In the genomic region with DNA sequence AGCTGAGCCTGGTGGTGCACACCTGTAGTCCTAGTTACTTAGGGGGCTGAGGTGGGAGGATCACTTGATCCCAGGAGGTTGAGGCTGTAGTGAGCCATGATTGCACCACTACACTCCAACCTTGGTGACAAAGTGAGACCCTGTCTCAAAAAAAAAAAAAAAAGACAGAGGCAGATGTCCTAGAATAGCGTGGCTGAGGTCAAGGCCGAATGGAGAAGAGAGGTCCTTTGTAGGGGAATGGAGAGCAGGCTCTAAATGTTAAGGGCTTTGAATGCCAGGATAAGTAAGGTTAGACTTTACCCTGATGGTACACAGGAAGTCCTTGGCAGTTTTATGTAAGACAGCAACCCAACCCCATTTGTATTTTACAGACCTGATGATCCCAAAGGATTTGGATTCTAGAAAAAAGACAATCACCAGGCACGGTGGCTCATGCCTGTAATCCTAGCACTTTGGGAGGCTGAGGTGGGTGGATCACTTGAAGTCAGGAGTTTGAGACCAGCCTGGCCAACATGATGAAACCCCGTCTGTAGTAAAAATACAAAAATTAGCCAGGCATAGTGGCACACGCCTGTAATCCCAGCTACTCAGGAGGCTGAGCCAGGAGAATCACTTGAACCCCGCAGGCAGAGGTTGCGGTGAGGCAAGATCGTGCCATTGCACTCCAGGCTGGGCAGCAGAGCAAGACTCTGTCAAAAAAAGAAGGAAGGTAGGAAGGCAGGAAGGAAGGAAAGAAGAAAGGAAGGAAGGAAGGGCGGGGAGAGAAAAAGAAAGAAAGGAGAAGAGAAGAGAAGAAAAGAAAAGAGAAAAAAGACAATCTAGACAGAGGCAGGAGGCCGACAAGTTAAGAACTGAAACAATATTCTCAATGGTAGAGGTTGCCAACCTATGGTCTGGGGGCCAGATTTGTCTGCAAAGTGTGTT, we compare ENCODE assay signal across 15 cellular contexts. TPM values are rescaled to one million over a fixed set of nuclear protein-coding genes. Genes with fewer than 3 reads are reported as not detected.
DNase-seq lines count a peak whose midpoint lies in the region; ATAC-seq and TF ChIP-seq lines count a peak whose summit lies in the region.
"Had no signal": no experiment of that assay in that cellular context is flagged by ENCODE, and none has a peak within 500 bp of the region (broad histone marks: within the 10 kb centered on the region; RNA-seq: fewer than 3 reads in every experiment).

No MANE protein-coding gene starts in this region.

- no peaks in the 10 kb centered on the region for H3K9me3 Mint-ChIP-seq in activated naive CD4-positive, alpha-beta T cell treated with anti-CD3 and anti-CD28 coated beads, Interleukin-2, amount 50 U/mL, for 24 hours
- no peaks in the 10 kb centered on the region for H3K9me3 Mint-ChIP-seq in stimulated activated naive CD8-positive, alpha-beta T cell treated with anti-CD3 and anti-CD28 coated beads, Interleukin-15, amount 100 ng/mL, for 72 hours

- H3K4me3 ChIP-seq in PC-9 (no peak overlapping the region), iPS-18a (ENCODE audit: low read length) (peak overlapping the region; percentile 46)

- no peaks in the 10 kb centered on the region for H3K27me3 Mint-ChIP-seq in activated naive CD4-positive, alpha-beta T cell treated with anti-CD3 and anti-CD28 coated beads, Interleukin-2, amount 50 U/mL, for 24 hours
- no peaks in the 10 kb centered on the region for H3K27me3 Mint-ChIP-seq in stimulated activated naive CD8-positive, alpha-beta T cell treated with anti-CD3 and anti-CD28 coated beads, Interleukin-15, amount 100 ng/mL, for 72 hours

- no peaks in the 10 kb centered on the region for H3K36me3 Mint-ChIP-seq in activated naive CD4-positive, alpha-beta T cell treated with anti-CD3 and anti-CD28 coated beads, Interleukin-2, amount 50 U/mL, for 24 hours

- H3F3A ChIP-seq in PC-9 (ENCODE audit: insufficient read depth, low read depth), result peaks cover 19% of the 10 kb centered on the region; the same call in 1 of the 2 replicates

- peaks cover 56% of the 10 kb centered on the region for H3K4me1 Mint-ChIP-seq in activated naive CD4-positive, alpha-beta T cell treated with anti-CD3 and anti-CD28 coated beads, Interleukin-2, amount 50 U/mL, for 24 hours
- H3K4me1 Mint-ChIP-seq in stimulated activated naive CD8-positive, alpha-beta T cell treated with anti-CD3 and anti-CD28 coated beads, Interleukin-15, amount 100 ng/mL, for 72 hours, result peaks cover 57% of the 10 kb centered on the region

- CTCF ChIA-PET in PC-9 (lab: Charles Lee), result no interaction called here

- H3K9ac ChIP-seq in iPS-18a (ENCODE audit: low read length), result peak overlapping the region; percentile 57

- H3K27me3 ChIP-seq in PC-9 (ENCODE audit: insufficient read depth, low read depth), result peaks cover 18% of the 10 kb centered on the region; the same call in 1 of the 2 replicates
- H3K27me3 ChIP-seq in iPS-18a (ENCODE audit: control insufficient read depth, insufficient read depth, low read length), result no peaks in the 10 kb centered on the region

- H3K9me3 ChIP-seq in PC-9 (ENCODE audit: insufficient read depth, low read depth) (no peaks in the 10 kb centered on the region), iPS-18a (ENCODE audit: control insufficient read depth, low read depth, low read length) (no peaks in the 10 kb centered on the region)

- H3K27ac Mint-ChIP-seq in activated naive CD4-positive, alpha-beta T cell treated with anti-CD3 and anti-CD28 coated beads, Interleukin-2, amount 50 U/mL, for 24 hours, result peak overlapping the region; percentile 74
- no peak overlapping the region for H3K27ac Mint-ChIP-seq in stimulated activated naive CD8-positive, alpha-beta T cell treated with anti-CD3 and anti-CD28 coated beads, Interleukin-15, amount 100 ng/mL, for 72 hours

- ATAC-seq in stimulated activated naive CD8-positive, alpha-beta T cell treated with anti-CD3 and anti-CD28 coated beads, Interleukin-15, amount 100 ng/mL, for 72 hours, result no peak

- TF ChIP-seq CTCF in PC-9 (conservative IDR thresholded peaks at IDR 0.05), result no peak

- H3K4me2 ChIP-seq in PC-9, result peak overlapping the region; percentile 77; the same call in 1 of the 2 replicates

- H3K4me3 Mint-ChIP-seq in activated naive CD4-positive, alpha-beta T cell treated with anti-CD3 and anti-CD28 coated beads, Interleukin-2, amount 50 U/mL, for 24 hours, result no peak overlapping the region
- H3K4me3 Mint-ChIP-seq in stimulated activated naive CD8-positive, alpha-beta T cell treated with anti-CD3 and anti-CD28 coated beads, Interleukin-15, amount 100 ng/mL, for 72 hours, result peak overlapping the region; percentile 1 to 7

- no peaks in the 10 kb centered on the region for H3K9me2 ChIP-seq in PC-9 (ENCODE audit: insufficient read depth)

- H2AFZ ChIP-seq in PC-9, result no peak overlapping the region

- H3K79me2 ChIP-seq in PC-9 (ENCODE audit: low read depth), result no peaks in the 10 kb centered on the region

- DNase-seq in activated naive CD4-positive, alpha-beta T cell (lab: John Stamatoyannopoulos, UW), result no peak
- DNase-seq in PC-9, result no peak
- no peak for DNase-seq in stimulated activated naive CD8-positive, alpha-beta T cell treated with anti-CD3 and anti-CD28 coated beads, Interleukin-15, amount 100 ng/mL, for 72 hours
- no peak for DNase-seq in DMS 273 treated with DMSO at 0.1 percent for 48 hours (lab: John Stamatoyannopoulos, UW)
- no peak for DNase-seq in glomerular visceral epithelial cell (ENCODE audit: extremely low spot score)
- DNase-seq in D341Med (ENCODE audit: low spot score), result no peak
- DNase-seq: activated CD8-positive, alpha-beta memory T cell treated with anti-CD3 and anti-CD28 coated beads, Interleukin-2, amount 50 U/mL, for 4 hours; amygdala; DMS53; mammary epithelial cell; NCI-H187 treated with DMSO at 0.1 percent for 48 hours; NCI-H774; Right ventricle myocardium superior had no signal

- POLR2A ChIA-PET in PC-9 (lab: Charles Lee; ENCODE audit: unreplicated experiment), result no interaction called here

- no peak overlapping the region for H3K27ac ChIP-seq in PC-9
- no peak overlapping the region for H3K27ac ChIP-seq in iPS-18a (ENCODE audit: low read length)

- intact Hi-C loops in PC-9 (cut with micrococcal nuclease; ENCODE audit: unreplicated experiment), result no loop called here

- no TSS peak for BruUV-seq in PC-9 (replicated peaks; lab: Mats Ljungman, UMichigan)

- H3K36me3 ChIP-seq in PC-9 (ENCODE audit: low read depth) (no peaks in the 10 kb centered on the region), iPS-18a (ENCODE audit: control insufficient read depth, low read depth, low read length) (no peaks in the 10 kb centered on the region)

- H3K4me1 ChIP-seq in PC-9 (replicated peaks; ENCODE audit: insufficient read depth) (0 out of 2 replicates have a peak, but pooled peaks cover 6% of the 10 kb centered on the region), iPS-18a (ENCODE audit: control insufficient read depth, low read depth, low read length) (peaks cover 11% of the 10 kb centered on the region)

- no peaks in the 10 kb centered on the region; the same call in 1 of the 2 replicates for H4K20me1 ChIP-seq in PC-9 (ENCODE audit: insufficient read depth)

RNA-seq across cellular contexts. Expression of a gene that starts 2.1 kb away (rescaled TPM):
- 18.4 and 22.1 TPM in 2 replicates for total RNA-seq in PC-9 (2021)
